Comparison of ENCODE assay signal across 1 cellular context in genomic region chr14:36373982-36374673, GRCh38.
TF ChIP-seq lines count a peak whose summit lies in the region.

No MANE protein-coding gene starts in this region.

TF ChIP-seq in GM23338, 12 proteins besides CTCF, POLR2A, EP300 and RAD21 (continued from another document):
- TF ChIP-seq ZNF462 (CRISPR knock-in tag; IDR thresholded peaks at IDR 0.05): no peak
- TF ChIP-seq JUNB (IDR thresholded peaks at IDR 0.05; ENCODE audit: unreplicated experiment): no peak
- TF ChIP-seq ZNF114 (CRISPR knock-in tag; IDR thresholded peaks at IDR 0.05): no peak
- no peak for TF ChIP-seq ETS1 (IDR thresholded peaks at IDR 0.05)
- TF ChIP-seq EZH2phosphoT487 (IDR thresholded peaks at IDR 0.05; ENCODE audit: unreplicated experiment): no peak
- TF ChIP-seq POLR2AphosphoS5 (IDR thresholded peaks at IDR 0.05; ENCODE audit: low read depth): no peak
- TF ChIP-seq ZNF331 (CRISPR knock-in tag; IDR thresholded peaks at IDR 0.05; ENCODE audit: low read depth): no peak
- no peak for TF ChIP-seq NANOG (IDR thresholded peaks at IDR 0.05; ENCODE audit: borderline replicate concordance)
- no peak for TF ChIP-seq EZH2 (IDR thresholded peaks at IDR 0.05; ENCODE audit: low read depth, unreplicated experiment)
- no peak for TF ChIP-seq REST (IDR thresholded peaks at IDR 0.05; ENCODE audit: unreplicated experiment)
